In the genomic region with DNA sequence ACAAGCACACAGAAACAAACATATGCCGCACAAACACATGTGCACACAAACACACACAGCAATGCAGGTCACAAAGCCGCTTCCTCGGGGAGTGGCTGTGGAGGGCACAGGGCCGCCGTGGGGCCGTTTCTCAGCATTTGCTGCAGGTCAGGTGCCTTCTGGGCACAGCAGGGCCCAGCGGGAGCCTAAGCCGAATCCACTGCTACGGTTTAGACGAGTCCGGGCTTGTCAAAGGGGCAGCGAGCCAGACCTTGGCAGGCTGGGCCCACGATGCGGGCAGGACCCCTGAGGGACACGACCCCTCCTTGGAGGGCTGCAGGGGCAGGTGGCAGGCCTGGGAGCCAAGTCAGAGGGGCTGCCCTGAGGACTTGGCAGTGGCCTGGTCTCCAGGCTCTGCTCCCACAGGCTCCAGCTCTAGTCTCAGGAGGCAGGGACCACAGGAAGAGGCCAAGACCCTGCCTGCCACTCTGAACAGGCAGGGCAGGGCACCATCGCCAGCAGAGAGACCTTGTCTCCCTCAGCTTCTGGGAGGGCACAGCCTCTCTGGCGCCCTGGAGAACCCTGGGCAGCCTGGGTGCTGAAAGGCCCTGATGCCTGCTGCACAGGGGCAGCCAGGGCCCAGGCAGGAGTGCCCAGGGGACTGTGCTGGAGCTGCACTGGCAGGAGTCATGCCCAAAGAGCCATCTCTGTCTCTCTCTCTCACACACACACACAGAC, we compare ENCODE assay signal across 19 cellular contexts. TPM values are rescaled to one million over a fixed set of nuclear protein-coding genes. Genes with fewer than 3 reads are reported as not detected.
"Had no signal": no experiment of that assay in that cellular context is flagged by ENCODE, and none has a peak within 500 bp of the region (broad histone marks: within the 10 kb centered on the region; RNA-seq: fewer than 3 reads in every experiment).

No MANE protein-coding gene starts in this region.

- ATAC-seq: esophagus mucosa; heart left ventricle; left lobe of liver; natural killer cell treated with Interleukin-12 subunit alpha and Interleukin-12 subunit beta and Interleukin-15 and Interleukin-18, amount 100 ng/mL, for 72 hours; psoas muscle; right lobe of liver; stimulated activated memory B cell treated with anti-CD40 and anti-IgM and Interleukin-4, amounts not matched to agents 10 μg/mL and 1 μg/mL and 100 μg/mL, for 72 hours had no signal

- H3K4me1 ChIP-seq: psoas muscle, right lobe of liver, vagina had no signal

- H3K36me3 ChIP-seq: right lobe of liver, tibial nerve, vagina had no signal

- H3K4me3 ChIP-seq: heart left ventricle, psoas muscle, right lobe of liver, tibial nerve, vagina had no signal

- H3K9me3 ChIP-seq: heart left ventricle, psoas muscle, right lobe of liver, tibial nerve, vagina had no signal

- DNase-seq: activated CD4-positive, alpha-beta T cell treated with anti-CD3 and anti-CD28 coated beads, Interleukin-2, amount 50 U/mL, for 1 hour; activated CD4-positive, CD25-positive, alpha-beta regulatory T cell; activated gamma-delta T cell; activated T-cell treated with anti-CD3 and anti-CD28 coated beads, Interleukin-2, amount 50 U/mL, for 1 hour; amygdala; heart left ventricle; psoas muscle; right lobe of liver; stimulated activated CD4-positive, alpha-beta T cell treated with anti-CD3 and anti-CD28 coated beads, Interleukin-1b, Interleukin-23, amount 100 ng/mL, for 48 hours had no signal

- H3K27ac ChIP-seq: heart left ventricle, psoas muscle, right lobe of liver, tibial nerve, vagina had no signal

RNA-seq across cellular contexts. Expression of gene ATP2B3, which starts 5.5 kb away (rescaled TPM):
- total RNA-seq: dermis microvascular lymphatic vessel endothelial cell; esophagus mucosa; fibroblast of villous mesenchyme; left lobe of liver; mucosa of gallbladder; natural killer cell treated with Interleukin-12 subunit alpha and Interleukin-12 subunit beta and Interleukin-15 and Interleukin-18, amount 100 ng/mL, for 72 hours; omental fat pad; tibial nerve had no signal

RNA-seq across cellular contexts. Expression of gene BGN, which starts 17.2 kb away (rescaled TPM):
- total RNA-seq: natural killer cell treated with Interleukin-12 subunit alpha and Interleukin-12 subunit beta and Interleukin-15 and Interleukin-18, amount 100 ng/mL, for 72 hours had no signal
